ENCODE assay signal across 1 cellular context in the genomic region with DNA sequence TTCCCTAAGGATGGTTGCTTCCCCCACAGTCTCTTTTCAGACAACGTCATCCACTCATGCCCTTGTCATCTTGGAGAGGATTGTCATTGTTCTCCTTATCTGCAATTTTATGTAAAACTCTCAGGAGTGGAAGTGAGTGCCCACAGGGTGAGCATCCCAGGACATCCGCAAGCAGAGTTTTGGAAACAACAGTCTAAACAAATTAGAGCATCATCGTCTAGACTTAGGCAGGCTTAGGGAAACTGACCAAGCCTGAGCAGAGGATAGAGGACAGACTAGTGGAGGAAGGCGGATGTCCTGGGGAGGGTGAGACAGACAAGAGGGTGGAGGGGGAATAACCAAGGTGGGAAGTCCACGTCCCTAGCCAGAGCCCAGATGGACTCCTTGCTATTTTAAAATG.
A peak's percentile ranks its signal among the peaks of the same experiment; 100 is the strongest.
TF ChIP-seq lines count a peak whose summit lies in the region.

No MANE protein-coding gene starts in this region.

TF ChIP-seq in IMR-90, 13 proteins besides CTCF, POLR2A, EP300 and RAD21:
- TF ChIP-seq FOS (IDR thresholded peaks at IDR 0.05; ENCODE audit: low read depth, low read length): 0 out of 2 replicates have a peak, but pooled peaks have one; percentile 5
- TF ChIP-seq NFE2L2 (IDR thresholded peaks at IDR 0.05; ENCODE audit: low read depth, low read length): no peak
